In the genomic region with DNA sequence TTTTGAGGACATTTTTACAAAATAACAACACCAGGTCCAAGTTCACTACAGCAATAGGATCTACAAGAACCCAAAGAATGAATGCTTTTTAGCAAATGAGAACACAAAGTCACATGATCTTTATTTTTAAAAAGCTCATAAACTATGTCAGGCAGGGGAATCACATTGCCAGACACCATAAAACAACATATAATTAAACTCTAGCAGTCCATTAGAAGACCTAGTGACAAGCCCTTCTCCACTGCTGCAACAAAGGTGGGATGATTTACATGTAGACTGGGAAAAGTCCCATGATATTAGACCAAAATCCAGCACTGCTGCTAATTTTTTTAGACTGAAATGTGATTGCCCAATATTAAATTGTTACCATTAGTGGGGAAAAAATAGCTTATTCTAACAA, we compare ENCODE assay signal across 26 cellular contexts.
DNase-seq lines count a peak whose midpoint lies in the region; ATAC-seq, FAIRE-seq and TF ChIP-seq lines count a peak whose summit lies in the region.
"Had no signal": no experiment of that assay in that cellular context is flagged by ENCODE, and none has a peak within 500 bp of the region (broad histone marks: within the 10 kb centered on the region; RNA-seq: fewer than 3 reads in every experiment).

No MANE protein-coding gene starts in this region.

- H3K4ac ChIP-seq in H1 (replicated peaks; ENCODE audit: insufficient read length, low read depth, low read length), result no peak overlapping the region

- no peak overlapping the region for H3K14ac ChIP-seq in H1 (ENCODE audit: insufficient read length)

- no peak for TF ChIP-seq RAD21 in H1 (IDR thresholded peaks at IDR 0.05 in 1 of 2, conservative IDR thresholded peaks at IDR 0.05 in 1 of 2; ENCODE audit: low read depth in 2 of 2, low read length in 2 of 2)

- no peak overlapping the region for H4K8ac ChIP-seq in H1 (ENCODE audit: extremely low read depth, insufficient read depth, low read length)

- no peak overlapping the region for H3K56ac ChIP-seq in H1 (replicated peaks; ENCODE audit: insufficient read length, low read depth, low read length)

- H3K9ac ChIP-seq in Loucy (ENCODE audit: low read depth, low read length, poor library complexity, severe bottlenecking) (no peak overlapping the region), H1 (replicated peaks in 1 of 4; ENCODE audit: extremely low read depth in 1 of 4, low read depth in 3 of 4, low read length in 3 of 4) (no peak overlapping the region)

- no peaks in the 10 kb centered on the region for H3K36me3 ChIP-seq in Loucy (ENCODE audit: insufficient read depth, low read length)
- no peaks in the 10 kb centered on the region for H3K36me3 ChIP-seq in H1 (ENCODE audit: control insufficient read depth in 2 of 4, insufficient read depth in 4 of 4, low read length in 3 of 4)
- H3K36me3 ChIP-seq in effector memory CD4-positive, alpha-beta T cell (ENCODE audit: control insufficient read depth, insufficient read depth, low read length), result no peaks in the 10 kb centered on the region
- H3K36me3 ChIP-seq: BE2C, HAP-1, SJSA1 had no signal

- no peak overlapping the region for H3K23ac ChIP-seq in H1 (ENCODE audit: insufficient read length)

- H3K4me2 ChIP-seq in Loucy (ENCODE audit: low read depth, low read length, poor library complexity, severe bottlenecking), result peak overlapping the region; percentile 75
- no peak overlapping the region for H3K4me2 ChIP-seq in H1 (ENCODE audit: insufficient read depth in 1 of 2, low read depth in 2 of 2, low read length in 2 of 2)
- H3K4me2 ChIP-seq: GM23338 had no signal

- no peak overlapping the region for H3K27ac ChIP-seq in H1 (ENCODE audit: low read depth, low read length)
- H3K27ac ChIP-seq in effector memory CD4-positive, alpha-beta T cell (ENCODE audit: insufficient read depth, low read length, poor library complexity, severe bottlenecking), result no peak overlapping the region
- H3K27ac ChIP-seq: SJSA1 had no signal

- no peak overlapping the region for H4K91ac ChIP-seq in H1 (replicated peaks; ENCODE audit: insufficient read length, low read length)

- no peak for TF ChIP-seq POLR2A in H1 (IDR thresholded peaks at IDR 0.05; ENCODE audit: control extremely low read depth in 1 of 2, low read depth in 2 of 2, low read length in 2 of 2)

- H3K79me2 ChIP-seq in Loucy (ENCODE audit: insufficient read depth, low read length) (no peaks in the 10 kb centered on the region), H1 (ENCODE audit: control insufficient read depth in 1 of 2, insufficient read depth in 2 of 2, low read length in 2 of 2) (no peaks in the 10 kb centered on the region)

- H2BK5ac ChIP-seq in H1 (ENCODE audit: low read depth, low read length), result no peak overlapping the region

- H4K20me1 ChIP-seq in Loucy (ENCODE audit: insufficient read depth, low read length, poor library complexity, severe bottlenecking) (no peaks in the 10 kb centered on the region), H1 (replicated peaks in 1 of 2; ENCODE audit: control insufficient read depth in 1 of 2, insufficient read depth in 2 of 2, low read length in 2 of 2) (no peaks in the 10 kb centered on the region)

- no peaks in the 10 kb centered on the region for H3K9me3 ChIP-seq in Loucy (ENCODE audit: insufficient read depth, low read depth, low read length)
- no peaks in the 10 kb centered on the region for H3K9me3 ChIP-seq in H1 (ENCODE audit: insufficient read depth in 2 of 2, low read depth in 1 of 2, low read length in 1 of 2)
- H3K9me3 ChIP-seq in effector memory CD4-positive, alpha-beta T cell (ENCODE audit: control insufficient read depth, low read length), result no peaks in the 10 kb centered on the region
- H3K9me3 ChIP-seq: BE2C, HAP-1, SJSA1 had no signal

- H3K4me1 ChIP-seq in Loucy (ENCODE audit: insufficient read depth, low read length, poor library complexity, severe bottlenecking) (peaks cover 21% of the 10 kb centered on the region), H1 (replicated peaks in 1 of 4; ENCODE audit: control insufficient read depth in 3 of 4, insufficient read depth in 4 of 4, low read length in 3 of 4) (peaks cover 0 to 5% (median under 1%) of the 10 kb centered on the region in 4 experiments; a peak in 3 of 7 replicates)
- H3K4me1 ChIP-seq in effector memory CD4-positive, alpha-beta T cell (ENCODE audit: control insufficient read depth, insufficient read depth, low read length, poor library complexity, severe bottlenecking), result no peaks in the 10 kb centered on the region
- H3K4me1 ChIP-seq: HAP-1, SJSA1 had no signal

- TF ChIP-seq EP300 in H1 (IDR thresholded peaks at IDR 0.05; ENCODE audit: borderline replicate concordance in 1 of 2, low read depth in 2 of 2, low read length in 2 of 2), result no peak

- H3K23me2 ChIP-seq in H1 (ENCODE audit: low read depth, low read length), result no peaks in the 10 kb centered on the region

- ATAC-seq in HG03521 (IDR thresholded peaks at IDR 0.05; ENCODE audit: unreplicated experiment), result no peak
- ATAC-seq: GM23338 had no signal

- DNase-seq in NCI-H1436 treated with DMSO at 0.1 percent for 48 hours (lab: John Stamatoyannopoulos, UW) (peak; percentile 28), NCI-H1436 (lab: John Stamatoyannopoulos, UW) (no peak), NCI-H748 (lab: John Stamatoyannopoulos, UW; ENCODE audit: unreplicated experiment) (peak; percentile 43), H1 (ENCODE audit: low read depth in 1 of 2, low spot score in 2 of 2) (no peak), midbrain (lab: John Stamatoyannopoulos, UW) (no peak)
- DNase-seq in effector memory CD4-positive, alpha-beta T cell, result no peak
- DNase-seq: 8988T, ACHN, BE2C, DMS53, Kasumi-1, MV-4-11, NCI-H1105, NCI-H1694 treated with DMSO at 0.1 percent for 48 hours, NCI-H2107, NCI-H446 treated with DMSO at 0.1 percent for 48 hours, NCI-H82, Right ventricle myocardium superior, RPMI8226, T-helper 2 cell had no signal

- no peaks in the 10 kb centered on the region for H3K79me1 ChIP-seq in H1 (ENCODE audit: low read depth, low read length)

- no peak overlapping the region for H2BK12ac ChIP-seq in H1 (ENCODE audit: low read depth, low read length)

- no peak overlapping the region for H2AK5ac ChIP-seq in H1 (ENCODE audit: low read depth, low read length)

- no peak for TF ChIP-seq CTCF in Loucy (conservative IDR thresholded peaks at IDR 0.05; ENCODE audit: low read length)
- TF ChIP-seq CTCF in H1 (IDR thresholded peaks at IDR 0.05; ENCODE audit: control extremely low read depth in 1 of 3, insufficient read depth in 1 of 3, low read depth in 1 of 3, low read length in 3 of 3), result no peak

- H4K5ac ChIP-seq in H1 (ENCODE audit: insufficient read length, low read depth, low read length), result no peak overlapping the region

- no peaks in the 10 kb centered on the region for H3K27me3 ChIP-seq in Loucy (ENCODE audit: insufficient read depth, low read length, poor library complexity, severe bottlenecking)
- no peaks in the 10 kb centered on the region for H3K27me3 ChIP-seq in H1 (replicated peaks in 1 of 4; ENCODE audit: control insufficient read depth in 3 of 4, extremely low read depth in 1 of 4, insufficient read depth in 3 of 4, low read length in 3 of 4)
- H3K27me3 ChIP-seq in effector memory CD4-positive, alpha-beta T cell (replicated peaks; ENCODE audit: control insufficient read depth, insufficient read depth, low read length, poor library complexity, severe bottlenecking), result no peaks in the 10 kb centered on the region
- H3K27me3 ChIP-seq: BE2C, SJSA1 had no signal

- H3F3A ChIP-seq in Loucy (ENCODE audit: low read depth), result 0 out of 2 replicates have a peak, but pooled peaks cover 2% of the 10 kb centered on the region

- POLR2A ChIA-PET in H1 (lab: Charles Lee; ENCODE audit: partially characterized antibody), result no interaction called here

- no peak for FAIRE-seq in H1 (lab: Jason Lieb, UNC)
- FAIRE-seq: G401.6 had no signal

- no peak overlapping the region for H3K18ac ChIP-seq in H1 (ENCODE audit: extremely low read depth, low read length)

- H3K9me2 ChIP-seq in Loucy (replicated peaks; ENCODE audit: low read depth, low read length), result no peaks in the 10 kb centered on the region

- CTCF ChIA-PET in H1 (lab: Charles Lee; ENCODE audit: partially characterized antibody), result interaction anchor here (0.7 kb wide), 1 partner anchor 14 kb away, joined by 3 read pairs; no protein-coding TSS in a partner anchor

- H3K4me3 ChIP-seq in Loucy (ENCODE audit: low read length, poor library complexity, severe bottlenecking) (peak overlapping the region; percentile 19), H1 (ENCODE audit: extremely low read depth in 1 of 4, insufficient read depth in 2 of 4, low read depth in 3 of 4, low read length in 4 of 4) (no peak overlapping the region)
- no peak overlapping the region for H3K4me3 ChIP-seq in effector memory CD4-positive, alpha-beta T cell (ENCODE audit: insufficient read depth, low read depth, low read length, poor library complexity, severe bottlenecking)
- H3K4me3 ChIP-seq: GM23338, HAP-1, SJSA1 had no signal

- H2BK120ac ChIP-seq in H1 (replicated peaks; ENCODE audit: low read depth, low read length), result no peak overlapping the region

- H2AFZ ChIP-seq in Loucy (ENCODE audit: low read length), result no peak overlapping the region
- no peak overlapping the region for H2AFZ ChIP-seq in H1 (ENCODE audit: low read length)
- H2AFZ ChIP-seq: GM23338 had no signal

- no peak overlapping the region for H2BK20ac ChIP-seq in H1 (ENCODE audit: low read length)

- no peak overlapping the region for H2BK15ac ChIP-seq in H1 (ENCODE audit: low read length)

TF ChIP-seq in H1, 55 proteins besides CTCF, POLR2A, EP300 and RAD21:
- TF ChIP-seq CEBPB (IDR thresholded peaks at IDR 0.05; ENCODE audit: low read depth, low read length) (0 out of 2 replicates have a peak, but pooled peaks have one; percentile 16), SAP30 (IDR thresholded peaks at IDR 0.05; ENCODE audit: insufficient read depth, insufficient replicate concordance, low read length) (no peak)

Comparison
In these comparisons a context has a peak if more than half of its experiments do, and no peak if none do; other contexts are left out.
1. DNase-seq: peak in NCI-H1436 treated with DMSO at 0.1 percent for 48 hours (single experiment) and NCI-H748 (single experiment); none in NCI-H1436 (single experiment), H1 (0 of 2), effector memory CD4-positive, alpha-beta T cell (0 of 3) and midbrain (single experiment).